34 cellular contexts compared by ENCODE assay signal in genomic region chr2:43825841-43826240, GRCh38. TPM values are rescaled to one million over a fixed set of nuclear protein-coding genes. Genes with fewer than 3 reads are reported as not detected.
"Had no signal": no experiment of that assay in that cellular context is flagged by ENCODE, and none has a peak within 500 bp of the region (broad histone marks: within the 10 kb centered on the region; RNA-seq: fewer than 3 reads in every experiment).

No MANE protein-coding gene starts in this region.

- H3K4me3 ChIP-seq: body of pancreas, esophagus squamous epithelium, gastroesophageal sphincter had no signal

- ATAC-seq: activated CD4-positive, alpha-beta T cell treated with anti-CD3 and anti-CD28 coated beads for 36 hours; activated CD8-positive, alpha-beta T cell treated with anti-CD3 and anti-CD28 coated beads, Interleukin-2, amount 10 ng/mL, durations not matched to agents 7 days and 5 days; activated naive CD8-positive, alpha-beta T cell treated with anti-CD3 and anti-CD28 coated beads, Interleukin-2, amount 50 U/mL, for 24 hours; activated T-cell treated with anti-CD3 and anti-CD28 coated beads, Interleukin-2, amount 50 U/mL, for 4 hours; activated T-helper 17 cell treated with anti-CD3 and anti-CD28 coated beads, Interleukin-2, amount 50 U/mL, for 72 hours; body of pancreas; effector memory CD8-positive, alpha-beta T cell; gastroesophageal sphincter; T-helper 17 cell had no signal

- FAIRE-seq: colon had no signal

- H3K9me3 ChIP-seq: adrenal gland, body of pancreas, esophagus squamous epithelium, gastroesophageal sphincter had no signal

- H3K27ac ChIP-seq: body of pancreas, esophagus squamous epithelium, gastroesophageal sphincter had no signal

- H3K36me3 ChIP-seq: adrenal gland, esophagus squamous epithelium, gastroesophageal sphincter had no signal

- H3K27me3 ChIP-seq: adrenal gland, body of pancreas had no signal

- DNase-seq: activated CD4-positive, alpha-beta memory T cell treated with anti-CD3 and anti-CD28 coated beads for 36 hours; activated CD4-positive, alpha-beta T cell treated with anti-CD3 and anti-CD28 coated beads for 36 hours; activated CD4-positive, alpha-beta T cell treated with anti-CD3 and anti-CD28 coated beads, Interleukin-2, amount 10 ng/mL, durations not matched to agents 24 days and 14 days; activated CD4-positive, CD25-positive, alpha-beta regulatory T cell; activated CD4-positive, CD25-positive, alpha-beta regulatory T cell treated with anti-CD3 and anti-CD28 coated beads, Interleukin-2, amount 50 U/mL, for 72 hours; activated CD8-positive, alpha-beta T cell treated with anti-CD3 and anti-CD28 coated beads, Interleukin-2, amount 10 ng/mL, durations not matched to agents 7 days and 5 days; activated effector memory CD4-positive, alpha-beta T cell treated with anti-CD3 and anti-CD28 coated beads, Interleukin-2, amount 50 U/mL, for 16 hours; activated naive CD4-positive, alpha-beta T cell treated with anti-CD3 and anti-CD28 coated beads for 36 hours; activated naive CD8-positive, alpha-beta T cell treated with anti-CD3 and anti-CD28 coated beads for 36 hours; activated naive CD8-positive, alpha-beta T cell treated with anti-CD3 and anti-CD28 coated beads, Interleukin-2, amount 50 U/mL, for 24 hours; activated T-cell treated with anti-CD3 and anti-CD28 coated beads, Interleukin-2, amount 50 U/mL, for 4 hours; amygdala; aorta; body of pancreas; caudate nucleus; cortex of kidney; dermis blood vessel endothelial cell; effector CD4-positive, alpha-beta T cell; effector memory CD8-positive, alpha-beta T cell; erythroblast; esophagus squamous epithelium; foreskin melanocyte; T-helper 1 cell; T-helper 17 cell; T1000 had no signal

- H3K4me1 ChIP-seq: body of pancreas, esophagus squamous epithelium, gastroesophageal sphincter had no signal

RNA-seq across cellular contexts. Expression of gene ABCG5, which starts 12.8 kb away (rescaled TPM):
- total RNA-seq: activated CD4-positive, alpha-beta memory T cell treated with anti-CD3 and anti-CD28 coated beads for 36 hours; activated CD4-positive, alpha-beta T cell treated with anti-CD3 and anti-CD28 coated beads for 36 hours; activated CD4-positive, alpha-beta T cell treated with anti-CD3 and anti-CD28 coated beads, Interleukin-2, amount 10 ng/mL, durations not matched to agents 24 days and 14 days; activated CD8-positive, alpha-beta memory T cell treated with anti-CD3 and anti-CD28 coated beads for 36 hours; activated CD8-positive, alpha-beta T cell treated with anti-CD3 and anti-CD28 coated beads, Interleukin-2, amount 10 ng/mL, durations not matched to agents 7 days and 5 days; activated naive CD4-positive, alpha-beta T cell treated with anti-CD3 and anti-CD28 coated beads for 36 hours; activated naive CD8-positive, alpha-beta T cell treated with anti-CD3 and anti-CD28 coated beads for 36 hours; activated T-cell treated with anti-CD3 and anti-CD28 coated beads, Interleukin-2, amount 50 U/mL, for 4 hours; activated T-helper 17 cell treated with anti-CD3 and anti-CD28 coated beads, Interleukin-2, amount 50 U/mL, for 72 hours; aorta; body of pancreas; chondrocyte; dermis blood vessel endothelial cell; esophagus squamous epithelium; fibroblast of lung; fibroblast of villous mesenchyme; gastroesophageal sphincter; glomerular endothelial cell; T-helper 17 cell had no signal
- polyA plus RNA-seq: fibroblast of lung had no signal

RNA-seq across cellular contexts. Expression of gene ABCG8, which starts 12.9 kb away (rescaled TPM):
- total RNA-seq: activated CD4-positive, alpha-beta memory T cell treated with anti-CD3 and anti-CD28 coated beads for 36 hours; activated CD4-positive, alpha-beta T cell treated with anti-CD3 and anti-CD28 coated beads for 36 hours; activated CD4-positive, alpha-beta T cell treated with anti-CD3 and anti-CD28 coated beads, Interleukin-2, amount 10 ng/mL, durations not matched to agents 24 days and 14 days; activated CD8-positive, alpha-beta memory T cell treated with anti-CD3 and anti-CD28 coated beads for 36 hours; activated CD8-positive, alpha-beta T cell treated with anti-CD3 and anti-CD28 coated beads, Interleukin-2, amount 10 ng/mL, durations not matched to agents 7 days and 5 days; activated naive CD4-positive, alpha-beta T cell treated with anti-CD3 and anti-CD28 coated beads for 36 hours; activated naive CD8-positive, alpha-beta T cell treated with anti-CD3 and anti-CD28 coated beads for 36 hours; activated T-helper 17 cell treated with anti-CD3 and anti-CD28 coated beads, Interleukin-2, amount 50 U/mL, for 72 hours; aorta; body of pancreas; chondrocyte; dermis blood vessel endothelial cell; esophagus squamous epithelium; fibroblast of lung; fibroblast of villous mesenchyme; glomerular endothelial cell; T-helper 17 cell had no signal
- polyA plus RNA-seq: fibroblast of lung had no signal
